18 cellular contexts compared by ENCODE assay signal in genomic region chr2:4175343-4175742, GRCh38.
DNase-seq lines count a peak whose midpoint lies in the region; ATAC-seq and TF ChIP-seq lines count a peak whose summit lies in the region.
"Had no signal": no experiment of that assay in that cellular context is flagged by ENCODE, and none has a peak within 500 bp of the region (broad histone marks: within the 10 kb centered on the region; RNA-seq: fewer than 3 reads in every experiment).

No MANE protein-coding gene starts in this region.

- peaks cover 13 to 21% of the 10 kb centered on the region in 2 donors for H3K9me3 Mint-ChIP-seq in effector memory CD8-positive, alpha-beta T cell

- in situ Hi-C loops in GM13977 (cut with MboI; ENCODE audit: low pct_unique_long_range_greater_than_20kb, low sequenced_read_pairs, unreplicated experiment), result no loop called here

- H3K36me3 Mint-ChIP-seq in effector memory CD8-positive, alpha-beta T cell (ENCODE audit: insufficient read depth), result no peaks in the 10 kb centered on the region
- H3K36me3 Mint-ChIP-seq: CD14-positive monocyte had no signal

- no peak overlapping the region for H3K27ac Mint-ChIP-seq in effector memory CD8-positive, alpha-beta T cell
- H3K27ac Mint-ChIP-seq: CD14-positive monocyte, T-helper 17 cell had no signal

- no peaks in the 10 kb centered on the region for H3K4me1 ChIP-seq in OCI-LY1 (ENCODE audit: insufficient read depth, low read length, severe bottlenecking)
- no peaks in the 10 kb centered on the region for H3K4me1 ChIP-seq in liver (ENCODE audit: control insufficient read depth in 4 of 4, insufficient read depth in 4 of 4, low read length in 3 of 4)
- H3K4me1 ChIP-seq: Peyer's patch, SJSA1 had no signal

- peak; percentile 1 for DNase-seq in GM12865 (ENCODE audit: low read depth)
- DNase-seq in HT1080 (ENCODE audit: low read depth), result peak; percentile 6
- no peak for DNase-seq in effector memory CD8-positive, alpha-beta T cell
- no peak for DNase-seq in GM13977 (ENCODE audit: low spot score)
- DNase-seq: AML-193, HCEC 1CT, NCI-H1092, NCI-H1436 treated with DMSO at 0.1 percent for 48 hours, NCI-H2029 treated with DMSO at 0.1 percent for 48 hours, NCI-H2227 treated with DMSO at 0.1 percent for 48 hours, NCI-H510A treated with DMSO at 0.1 percent for 48 hours, Peyer's patch, T-helper 17 cell had no signal

- no peak overlapping the region for H3K4me3 Mint-ChIP-seq in effector memory CD8-positive, alpha-beta T cell
- H3K4me3 Mint-ChIP-seq: CD14-positive monocyte, T-helper 17 cell had no signal

- no peaks in the 10 kb centered on the region for H3K27me3 Mint-ChIP-seq in effector memory CD8-positive, alpha-beta T cell
- H3K27me3 Mint-ChIP-seq: T-helper 17 cell had no signal

- ATAC-seq in effector memory CD8-positive, alpha-beta T cell (replicated peaks), result no peak
- ATAC-seq in HG03097 (IDR thresholded peaks at IDR 0.05; ENCODE audit: low FRiP score, unreplicated experiment), result no peak
- ATAC-seq: T-helper 17 cell had no signal

- H3F3A ChIP-seq in OCI-LY1 (ENCODE audit: insufficient read depth, low read length), result no peaks in the 10 kb centered on the region

- WGBS in liver, result 74% methylated on average over 3 of the region's 3 CpGs

- H3K9me3 ChIP-seq in OCI-LY1 (ENCODE audit: low read length) (peaks cover 7% of the 10 kb centered on the region; the same call in 1 of the 2 replicates), liver (ENCODE audit: control insufficient read depth in 4 of 4, low read length in 3 of 4) (peaks cover 2 to 31% (median 26%) of the 10 kb centered on the region in 4 donors)

- no peak overlapping the region for H3K4me2 ChIP-seq in OCI-LY1 (ENCODE audit: low read length)

- TF ChIP-seq RAD21 in liver (IDR thresholded peaks at IDR 0.05), result no peak

- H4K20me1 ChIP-seq in OCI-LY1 (ENCODE audit: insufficient read depth, low read length), result no peaks in the 10 kb centered on the region

- H3K4me3 ChIP-seq in GM12865 (ENCODE audit: low read depth, low read length), result no peak overlapping the region
- H3K4me3 ChIP-seq in OCI-LY1 (ENCODE audit: low read depth, low read length, poor library complexity, severe bottlenecking), result no peak overlapping the region
- H3K4me3 ChIP-seq in liver (ENCODE audit: low read depth in 1 of 3, low read length in 3 of 3), result peak overlapping the region in 2 of 3 donors; percentile 28 to 42
- H3K4me3 ChIP-seq: Peyer's patch, SJSA1 had no signal

- H3K79me2 ChIP-seq in OCI-LY1 (ENCODE audit: insufficient read depth, low read length), result no peaks in the 10 kb centered on the region

- no peak overlapping the region for H2AFZ ChIP-seq in OCI-LY1 (ENCODE audit: low read length)

- H3K9ac ChIP-seq in OCI-LY1 (ENCODE audit: low read length), result no peak overlapping the region
- H3K9ac ChIP-seq in liver (ENCODE audit: low read depth in 1 of 2, low read length in 2 of 2), result no peak overlapping the region

- no peaks in the 10 kb centered on the region for H3K9me2 ChIP-seq in OCI-LY1 (ENCODE audit: low read depth, low read length)

- H3K4me1 Mint-ChIP-seq in effector memory CD8-positive, alpha-beta T cell (ENCODE audit: low read depth in 2 of 2), result no peaks in the 10 kb centered on the region
- H3K4me1 Mint-ChIP-seq: CD14-positive monocyte, T-helper 17 cell had no signal

- TF ChIP-seq CTCF in GM12865 (IDR thresholded peaks at IDR 0.05; ENCODE audit: insufficient read depth, low read depth, low read length, missing control alignments), result no peak
- peak; percentile 22; the same call in 1 of the 2 replicates for TF ChIP-seq CTCF in OCI-LY1 (IDR thresholded peaks at IDR 0.05; ENCODE audit: low read length)
- no peak for TF ChIP-seq CTCF in liver (IDR thresholded peaks at IDR 0.05; ENCODE audit: low read depth, low read length, missing input control)
- TF ChIP-seq CTCF in GM13977 (IDR thresholded peaks at IDR 0.05; ENCODE audit: extremely low read depth, insufficient read depth, missing control alignments), result no peak

- H3K27me3 ChIP-seq in OCI-LY1 (ENCODE audit: insufficient read depth, low read length), result no peaks in the 10 kb centered on the region
- no peaks in the 10 kb centered on the region for H3K27me3 ChIP-seq in liver (ENCODE audit: control insufficient read depth in 4 of 4, insufficient read depth in 4 of 4, low read length in 3 of 4)
- H3K27me3 ChIP-seq: Peyer's patch had no signal

- H3K36me3 ChIP-seq in OCI-LY1 (ENCODE audit: insufficient read depth, low read length), result no peaks in the 10 kb centered on the region
- no peaks in the 10 kb centered on the region for H3K36me3 ChIP-seq in liver (ENCODE audit: control insufficient read depth in 4 of 4, insufficient read depth in 3 of 4, low read depth in 1 of 4, low read length in 3 of 4)
- H3K36me3 ChIP-seq: Peyer's patch, SJSA1 had no signal

- H3K27ac ChIP-seq in OCI-LY1 (ENCODE audit: low read depth, low read length, poor library complexity, severe bottlenecking) (no peak overlapping the region), liver (ENCODE audit: low read depth in 1 of 2, low read length in 2 of 2) (no peak overlapping the region)
- H3K27ac ChIP-seq: Peyer's patch, SJSA1 had no signal

TF ChIP-seq in liver, 16 proteins besides CTCF, POLR2A, EP300 and RAD21:
- no peak for TF ChIP-seq REST (IDR thresholded peaks at IDR 0.05)

Comparison
In these comparisons a context has a peak if more than half of its experiments do, and no peak if none do; other contexts are left out.
1. DNase-seq: peak in GM12865 (single experiment) and HT1080 (single experiment); none in effector memory CD8-positive, alpha-beta T cell (0 of 3) and GM13977 (single experiment).
2. H3K4me3 ChIP-seq: peak in liver (2 of 3); none in GM12865 (single experiment) and OCI-LY1 (single experiment).